Comparison of ENCODE assay signal across 8 cellular contexts in genomic region chr6:16758163-16758975, GRCh38. TPM values are rescaled to one million over a fixed set of nuclear protein-coding genes. Genes with fewer than 3 reads are reported as not detected.
DNase-seq lines count a peak whose midpoint lies in the region; ATAC-seq and TF ChIP-seq lines count a peak whose summit lies in the region.

No MANE protein-coding gene starts in this region.

- 28 to 36% methylated on average over 9 of the region's 9 CpGs for WGBS in lower leg skin, 2 donors

- peak overlapping the region; percentile 93 for H3K4me3 Mint-ChIP-seq in memory B cell

- peak overlapping the region; percentile 95 for H3K27ac ChIP-seq in brain microvascular endothelial cell
- H3K27ac ChIP-seq in vagina = peak overlapping the region; percentile 99

- H3K9me3 ChIP-seq in vagina = no peaks in the 10 kb centered on the region

- no peaks in the 10 kb centered on the region for H3K9me3 Mint-ChIP-seq in memory B cell

- H3K27me3 ChIP-seq in brain microvascular endothelial cell (replicated peaks) (no peaks in the 10 kb centered on the region), vagina (no peaks in the 10 kb centered on the region)

- H3K4me3 ChIP-seq in brain microvascular endothelial cell (ENCODE audit: low read depth, low read length) (peak overlapping the region; percentile 80), vagina (peak overlapping the region; percentile 88 to 93), lower leg skin (ENCODE audit: low read depth, poor library complexity, severe bottlenecking) (no peak overlapping the region)

- H3K36me3 ChIP-seq in brain microvascular endothelial cell (replicated peaks) = peaks cover 4% of the 10 kb centered on the region
- no peaks in the 10 kb centered on the region for H3K36me3 ChIP-seq in vagina

- DNase-seq in Daoy (ENCODE audit: low read depth) (peak; percentile 45), NCI-H146 (lab: John Stamatoyannopoulos, UW) (peak; percentile 64), brain microvascular endothelial cell (no peak), memory B cell (ENCODE audit: low spot score in 2 of 2) (no peak), vagina (ENCODE audit: extremely low spot score in 2 of 2) (no peak), posterior vena cava (ENCODE audit: low spot score) (no peak), lower leg skin (ENCODE audit: low spot score in 2 of 2) (no peak)

- peak overlapping the region; percentile 71 for H3K27ac Mint-ChIP-seq in memory B cell

- in situ Hi-C loops in brain microvascular endothelial cell (cut with HindIII; ENCODE audit: low pct_ligation_motif_present, low sequenced_read_pairs) = no loop called here

- H3K4me1 Mint-ChIP-seq in memory B cell = peaks cover 17% of the 10 kb centered on the region

- TF ChIP-seq POLR2A in vagina (IDR thresholded peaks at IDR 0.05) = no peak
- no peak for TF ChIP-seq POLR2A in lower leg skin (IDR thresholded peaks at IDR 0.05)

- H3K27me3 Mint-ChIP-seq in memory B cell = no peaks in the 10 kb centered on the region

- peaks cover 42% of the 10 kb centered on the region for H3K4me1 ChIP-seq in vagina

- no peaks in the 10 kb centered on the region for H3K36me3 Mint-ChIP-seq in memory B cell

- ATAC-seq in memory B cell (ENCODE audit: low read depth) (no peak), HG02840 (IDR thresholded peaks at IDR 0.05; ENCODE audit: low FRiP score, unreplicated experiment) (no peak)

- intact Hi-C loops in vagina (cut with DNase I) (no loop called here), posterior vena cava (cut with DNase I) (loop anchor here in 1 of 2 donors (10.0 kb wide), 1 partner anchor 244 kb away; no protein-coding TSS in a partner anchor), lower leg skin (cut with DNase I; ENCODE audit: low total_unique reads) (no loop called here)

- no peak for TF ChIP-seq CTCF in brain microvascular endothelial cell (IDR thresholded peaks at IDR 0.05; ENCODE audit: low read depth, low read length, missing control alignments)
- TF ChIP-seq CTCF in vagina (IDR thresholded peaks at IDR 0.05) = no peak
- no peak for TF ChIP-seq CTCF in lower leg skin (IDR thresholded peaks at IDR 0.05)

RNA-seq across cellular contexts. Expression of gene ATXN1, which starts 2.9 kb away (rescaled TPM):
- 29.9 and 33.8 TPM in 2 replicates for total RNA-seq in Daoy (2014; rRNA removed; shearing (Covaris generic))
- total RNA-seq in vagina (43.2 TPM), posterior vena cava (10 to 100 TPM; 63.1 to 72.2 TPM), lower leg skin (10 to 100 TPM; 16.3 to 52.2 (median 25.7) TPM)

Comparison
In these comparisons a context has a peak if more than half of its experiments do, and no peak if none do; other contexts are left out.
1. DNase-seq: peak in Daoy (single experiment) and NCI-H146 (single experiment); none in brain microvascular endothelial cell (single experiment), memory B cell (0 of 2), vagina (0 of 2), posterior vena cava (single experiment) and lower leg skin (0 of 2).